In the genomic region with DNA sequence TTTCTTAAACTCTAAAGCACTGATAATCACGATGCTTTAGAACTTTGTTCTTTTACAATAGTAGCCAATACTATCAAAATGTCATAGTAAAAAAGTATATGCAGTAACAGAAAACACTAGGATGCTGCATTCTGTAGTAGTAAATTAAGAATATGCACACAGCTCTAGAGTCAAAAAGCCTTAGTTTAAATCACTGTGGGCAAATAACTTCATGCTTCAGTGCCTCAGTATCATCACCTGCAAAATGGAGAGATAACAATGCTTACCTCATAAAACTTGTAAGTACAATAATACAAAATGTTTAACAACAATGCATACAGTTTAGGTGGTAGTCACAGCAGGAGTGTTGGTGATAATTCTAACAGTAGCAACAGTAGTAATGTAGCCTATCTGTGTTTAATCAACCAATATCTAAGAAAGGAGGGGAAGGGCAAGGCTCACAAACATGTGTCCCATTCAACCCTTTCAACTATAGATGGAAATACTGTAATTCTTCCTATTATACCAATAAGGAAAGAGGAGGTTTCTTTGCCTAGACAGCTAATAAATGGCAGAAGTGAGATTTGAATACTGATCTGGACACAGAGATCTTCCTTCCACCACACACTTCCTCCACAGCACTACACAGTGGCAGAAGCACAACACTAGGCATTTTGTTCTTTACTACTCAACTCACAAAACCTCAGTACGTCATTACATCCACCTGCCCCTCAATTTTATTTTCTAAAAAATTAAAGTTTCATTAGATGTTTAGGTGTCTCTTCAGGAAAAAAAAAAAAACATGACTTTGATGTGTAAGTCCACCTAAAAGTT, we compare ENCODE assay signal across 9 cellular contexts. TPM values are rescaled to one million over a fixed set of nuclear protein-coding genes. Genes with fewer than 3 reads are reported as not detected.
A peak's percentile ranks its signal among the peaks of the same experiment; 100 is the strongest.
DNase-seq lines count a peak whose midpoint lies in the region; ATAC-seq, FAIRE-seq and TF ChIP-seq lines count a peak whose summit lies in the region.
"Had no signal": no experiment of that assay in that cellular context is flagged by ENCODE, and none has a peak within 500 bp of the region (broad histone marks: within the 10 kb centered on the region; RNA-seq: fewer than 3 reads in every experiment).

No MANE protein-coding gene starts in this region.

- H2BK5ac ChIP-seq in mesenchymal stem cell (ENCODE audit: low read depth, low read length, poor library complexity, severe bottlenecking) = no peak overlapping the region

- H3K4me3 ChIP-seq in mesenchymal stem cell (ENCODE audit: insufficient read depth in 1 of 2, low read depth in 1 of 2, low read length in 2 of 2) = no peak overlapping the region
- H3K4me3 ChIP-seq in heart left ventricle = no peak overlapping the region

- no peak overlapping the region for H3K14ac ChIP-seq in mesenchymal stem cell (ENCODE audit: low read length in 2 of 2)

- no peak overlapping the region for H3K4ac ChIP-seq in mesenchymal stem cell (ENCODE audit: low read depth in 1 of 2, low read length in 2 of 2)

- no peak overlapping the region for H2BK15ac ChIP-seq in mesenchymal stem cell (ENCODE audit: low read depth, poor library complexity, severe bottlenecking)

- no peaks in the 10 kb centered on the region for H3K27me3 ChIP-seq in mesenchymal stem cell (ENCODE audit: control insufficient read depth in 1 of 2, insufficient read depth in 1 of 2, low read length in 2 of 2)
- no peaks in the 10 kb centered on the region for H3K27me3 ChIP-seq in heart left ventricle

- WGBS in mesenchymal stem cell = no CpG with 5 or more reads among the region's 2 CpGs
- WGBS in heart left ventricle, 4 donors = 56 to 67% (median 62%) methylated on average over 2 of the region's 2 CpGs

- H2AK5ac ChIP-seq in mesenchymal stem cell (ENCODE audit: low read length, severe bottlenecking) = no peak overlapping the region

- H3K9me3 ChIP-seq in mesenchymal stem cell (ENCODE audit: control insufficient read depth, low read length) (peaks cover 9% of the 10 kb centered on the region), heart left ventricle (peaks cover 0 to 2% (median 0%) of the 10 kb centered on the region in 12 donors)

- no peak overlapping the region for H2BK12ac ChIP-seq in mesenchymal stem cell (ENCODE audit: low read length in 2 of 2)

- no peak overlapping the region for H4K8ac ChIP-seq in mesenchymal stem cell (ENCODE audit: low read length)

- no peak overlapping the region for H3K4me2 ChIP-seq in mesenchymal stem cell (ENCODE audit: low read length, poor library complexity, severe bottlenecking)

- intact Hi-C loops in sciatic nerve (cut with DNase I) = no loop called here
- intact Hi-C loops in heart left ventricle (cut with DNase I) = no loop called here

- H4K91ac ChIP-seq in mesenchymal stem cell (ENCODE audit: low read length) = no peak overlapping the region

- no peak overlapping the region for H2AFZ ChIP-seq in mesenchymal stem cell (ENCODE audit: low read depth, low read length)

- H3K9ac ChIP-seq in mesenchymal stem cell (ENCODE audit: low read length) = peak overlapping the region; percentile 1

- no peak for DNase-seq in GM18507 (ENCODE audit: extremely low spot score, insufficient read length, low read depth)
- DNase-seq in Kasumi-1 (lab: John Stamatoyannopoulos, UW) = peak; percentile 46 to 66
- no peak for DNase-seq in mesenchymal stem cell
- no peak for DNase-seq in dermis blood vessel endothelial cell
- DNase-seq in sciatic nerve (ENCODE audit: low spot score) = no peak
- no peak for DNase-seq in kidney glomerular epithelial cell (lab: John Stamatoyannopoulos, UW)
- no peak for DNase-seq in heart left ventricle
- DNase-seq: activated CD8-positive, alpha-beta memory T cell treated with anti-CD3 and anti-CD28 coated beads for 24 hours had no signal

- H3K79me1 ChIP-seq in mesenchymal stem cell (replicated peaks; ENCODE audit: low read length, poor library complexity, severe bottlenecking) = peaks cover 4% of the 10 kb centered on the region

- peak; percentile 84 for FAIRE-seq in GM18507 (lab: Jason Lieb, UNC)

- ATAC-seq in GM21786 (IDR thresholded peaks at IDR 0.05; ENCODE audit: unreplicated experiment) = peak; percentile 47
- ATAC-seq in sciatic nerve = no peak
- no peak for ATAC-seq in heart left ventricle

- no peak for TF ChIP-seq POLR2A in heart left ventricle (IDR thresholded peaks at IDR 0.05)

- H3K23ac ChIP-seq in mesenchymal stem cell (ENCODE audit: low read length in 2 of 2) = no peak overlapping the region

- peaks cover 7 to 36% of the 10 kb centered on the region in 2 experiments for H3K36me3 ChIP-seq in mesenchymal stem cell (ENCODE audit: control insufficient read depth in 1 of 2, insufficient read depth in 2 of 2, low read depth in 1 of 2, low read length in 2 of 2)
- peaks cover 0 to 29% (median 8%) of the 10 kb centered on the region in 9 donors for H3K36me3 ChIP-seq in heart left ventricle

- H2BK120ac ChIP-seq in mesenchymal stem cell (ENCODE audit: low read depth, low read length) = no peak overlapping the region

- TF ChIP-seq CTCF in heart left ventricle (IDR thresholded peaks at IDR 0.05) = no peak

- H3K18ac ChIP-seq in mesenchymal stem cell (ENCODE audit: low read depth in 1 of 2, low read length in 2 of 2) = no peak overlapping the region

- H3K27ac ChIP-seq in mesenchymal stem cell (ENCODE audit: low read length, poor library complexity, severe bottlenecking) = no peak overlapping the region
- no peak overlapping the region for H3K27ac ChIP-seq in heart left ventricle

- H3K4me1 ChIP-seq in mesenchymal stem cell (ENCODE audit: control insufficient read depth, insufficient read depth, low read depth, low read length) = no peaks in the 10 kb centered on the region
- H3K4me1 ChIP-seq in heart left ventricle = peaks cover 3 to 72% (median 51%) of the 10 kb centered on the region in 12 donors

RNA-seq across cellular contexts. Expression of a gene that starts 4.6 kb away (rescaled TPM):
- polyA plus RNA-seq in mesenchymal stem cell (2013, experiment 1 of 2) = 19.8 TPM
- polyA plus RNA-seq in mesenchymal stem cell (2013, experiment 2 of 2) = 20.5 TPM
- total RNA-seq in dermis blood vessel endothelial cell (25.2 and 26.9 TPM in 2 replicates), sciatic nerve (65.9 TPM), heart left ventricle (10 to 100 TPM; 16.9 to 28.4 (median 21.0) TPM)
- polyA plus RNA-seq in heart left ventricle = 10 to 100 TPM; 11.5 to 16.6 TPM

Comparison
In these comparisons a context has a peak if more than half of its experiments do, and no peak if none do; other contexts are left out.
1. DNase-seq: peak in Kasumi-1 (2 of 2); none in GM18507 (single experiment), mesenchymal stem cell (single experiment), dermis blood vessel endothelial cell (single experiment), sciatic nerve (single experiment), kidney glomerular epithelial cell (single experiment) and heart left ventricle (0 of 5).